Comparison of ENCODE assay signal across 9 cellular contexts in the genomic region with DNA sequence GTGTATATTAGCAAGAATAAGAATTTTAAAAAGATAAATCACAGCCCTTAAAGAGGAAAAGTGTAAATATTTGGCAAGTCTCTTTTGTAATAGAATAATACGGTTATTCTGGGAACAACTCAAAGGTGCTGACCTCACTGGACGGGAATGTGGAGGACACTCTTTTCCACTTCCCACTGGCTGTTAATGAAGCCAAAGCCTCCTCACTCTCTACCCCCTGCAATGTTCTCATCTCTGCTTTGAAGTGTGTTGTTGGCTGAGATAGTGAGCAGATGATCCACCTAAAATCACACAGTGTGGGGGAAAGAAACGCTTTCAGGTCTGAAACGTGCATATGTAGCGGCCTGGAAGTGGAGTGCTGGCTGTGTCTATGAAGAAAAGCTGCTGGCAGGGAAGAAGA. TPM values are rescaled to one million over a fixed set of nuclear protein-coding genes. Genes with fewer than 3 reads are reported as not detected.
DNase-seq lines count a peak whose midpoint lies in the region; ATAC-seq, FAIRE-seq and TF ChIP-seq lines count a peak whose summit lies in the region.
"Had no signal": no experiment of that assay in that cellular context is flagged by ENCODE, and none has a peak within 500 bp of the region (broad histone marks: within the 10 kb centered on the region; RNA-seq: fewer than 3 reads in every experiment).

No MANE protein-coding gene starts in this region.

- no peak for TF ChIP-seq POLR2A in HepG2 (IDR thresholded peaks at IDR 0.05; ENCODE audit: insufficient read depth in 1 of 2, low read depth in 2 of 2, low read length in 2 of 2)

- no peak for FAIRE-seq in HepG2 (lab: Jason Lieb, UNC)

- H3K36me3 Mint-ChIP-seq in activated naive CD4-positive, alpha-beta T cell treated with anti-CD3 and anti-CD28 coated beads, Interleukin-2, amount 50 U/mL, for 72 hours: peaks cover 6 to 7% of the 10 kb centered on the region in 2 donors

- H3K27ac ChIP-seq in HepG2 (ENCODE audit: extremely low read length, insufficient read depth, low read length): no peak overlapping the region
- H3K27ac ChIP-seq: BLaER1 treated with 17β-estradiol and CSF1 and Interleukin-3, amounts not matched to agents 10 nM and 100 nM had no signal

- BruUV-seq in HepG2 (replicated peaks; lab: Mats Ljungman, UMichigan): no TSS peak

- no peaks in the 10 kb centered on the region for H3K27me3 ChIP-seq in HepG2 (ENCODE audit: control insufficient read depth in 1 of 2, insufficient read depth in 2 of 2, low read length in 2 of 2)
- H3K27me3 ChIP-seq: BLaER1 treated with 17β-estradiol and CSF1 and Interleukin-3, amounts not matched to agents 10 nM and 100 nM had no signal

- TF ChIP-seq CTCF in HepG2 (CRISPR knock-in tag; IDR thresholded peaks at IDR 0.05): no peak

- no peak overlapping the region for H3K27ac Mint-ChIP-seq in activated naive CD4-positive, alpha-beta T cell treated with anti-CD3 and anti-CD28 coated beads, Interleukin-2, amount 50 U/mL, for 72 hours

- ATAC-seq in HepG2 (peak; percentile 56), HG03354 (IDR thresholded peaks at IDR 0.05; ENCODE audit: poor library complexity, severe bottlenecking, unreplicated experiment) (no peak)
- no peak for ATAC-seq in activated naive CD4-positive, alpha-beta T cell treated with anti-CD3 and anti-CD28 coated beads, Interleukin-2, amount 50 U/mL, for 72 hours

- H3K9ac ChIP-seq in HepG2 (ENCODE audit: insufficient read depth, low read depth, low read length): no peak overlapping the region
- H3K9ac ChIP-seq: BLaER1 treated with 17β-estradiol and CSF1 and Interleukin-3, amounts not matched to agents 10 nM and 100 nM had no signal

- H4K20me1 ChIP-seq in HepG2 (ENCODE audit: insufficient read depth, low read length): no peaks in the 10 kb centered on the region
- H4K20me1 ChIP-seq: BLaER1 treated with 17β-estradiol and CSF1 and Interleukin-3, amounts not matched to agents 10 nM and 100 nM had no signal

- H3K4me2 ChIP-seq in HepG2 (ENCODE audit: low read depth, low read length): no peak overlapping the region

- CTCF ChIA-PET in HepG2 (lab: Yijun Ruan, JAX; ENCODE audit: low intra/inter-chr PET ratio, low total read pairs): no interaction called here

- POLR2A ChIA-PET in HepG2 (lab: Yijun Ruan, JAX): no interaction called here

- H3K4me1 ChIP-seq in HepG2 (ENCODE audit: insufficient read depth, low read length): peaks cover 34% of the 10 kb centered on the region

- H2AFZ ChIP-seq in HepG2 (ENCODE audit: low read length): no peak overlapping the region

- DNase-seq in A172 (ENCODE audit: low spot score): peak; percentile 76
- peak; percentile 53 for DNase-seq in HuH-7 (ENCODE audit: low spot score)
- DNase-seq in cerebellar cortex (ENCODE audit: low spot score): peak; percentile 93
- DNase-seq in HepG2 (ENCODE audit: low spot score): peak; percentile 65
- DNase-seq in HUDEP-2 (lab: John Stamatoyannopoulos, UW; ENCODE audit: unreplicated experiment in 76 of 76): no peak
- DNase-seq in activated naive CD4-positive, alpha-beta T cell treated with anti-CD3 and anti-CD28 coated beads, Interleukin-2, amount 50 U/mL, for 72 hours (ENCODE audit: low spot score in 2 of 2): no peak
- no peak for DNase-seq in KBM-7

- TF ChIP-seq RAD21 in HepG2 (CRISPR knock-in tag; IDR thresholded peaks at IDR 0.05): no peak

- H3K9me3 Mint-ChIP-seq in activated naive CD4-positive, alpha-beta T cell treated with anti-CD3 and anti-CD28 coated beads, Interleukin-2, amount 50 U/mL, for 72 hours: no peaks in the 10 kb centered on the region

- no peaks in the 10 kb centered on the region for H3K36me3 ChIP-seq in HepG2 (replicated peaks in 1 of 2; ENCODE audit: control insufficient read depth in 1 of 2, insufficient read depth in 2 of 2, low read length in 2 of 2)

- H3K79me2 ChIP-seq in HepG2 (ENCODE audit: insufficient read depth, low read length): no peaks in the 10 kb centered on the region

- WGBS in HepG2 (ENCODE audit: low lambda C conversion rate): 12% methylated on average over 5 of the region's 5 CpGs

- in situ Hi-C loops in HepG2 (cut with HindIII; ENCODE audit: extremely low pct_ligation_motif_present, low pct_unique_long_range_greater_than_20kb): no loop called here
- in situ Hi-C loops in KBM-7 (cut with MboI; ENCODE audit: low pct_unique_long_range_greater_than_20kb, low sequenced_read_pairs): no loop called here

- H3K4me3 ChIP-seq in HepG2 (replicated peaks in 1 of 3; ENCODE audit: insufficient read depth in 1 of 3, low read depth in 2 of 3, low read length in 3 of 3): no peak overlapping the region
- H3K4me3 ChIP-seq: BLaER1 treated with 17β-estradiol and CSF1 and Interleukin-3, amounts not matched to agents 10 nM and 100 nM had no signal

- no peaks in the 10 kb centered on the region for H3K9me3 ChIP-seq in HepG2 (ENCODE audit: low read length)
- H3K9me3 ChIP-seq: BLaER1 treated with 17β-estradiol and CSF1 and Interleukin-3, amounts not matched to agents 10 nM and 100 nM had no signal

- intact Hi-C loops in HepG2 (cut with micrococcal nuclease; ENCODE audit: unreplicated experiment): no loop called here

- TF ChIP-seq EP300 in HepG2 (IDR thresholded peaks at IDR 0.05; ENCODE audit: low read depth in 2 of 2, low read length in 2 of 2): no peak
- no peak for TF ChIP-seq EP300 in HepG2 (CRISPR knock-in tag; IDR thresholded peaks at IDR 0.05; ENCODE audit: borderline replicate concordance)

TF ChIP-seq in HepG2, 621 proteins besides CTCF, POLR2A, EP300 and RAD21 (continues in another document):
- TF ChIP-seq FOSL2 (CRISPR knock-in tag; IDR thresholded peaks at IDR 0.05): 0 out of 2 replicates have a peak, but pooled peaks have one; percentile 45
- no peak for TF ChIP-seq ZNF660 (CRISPR knock-in tag; IDR thresholded peaks at IDR 0.05; ENCODE audit: borderline replicate concordance, low read depth)
- TF ChIP-seq, protein P1, sequence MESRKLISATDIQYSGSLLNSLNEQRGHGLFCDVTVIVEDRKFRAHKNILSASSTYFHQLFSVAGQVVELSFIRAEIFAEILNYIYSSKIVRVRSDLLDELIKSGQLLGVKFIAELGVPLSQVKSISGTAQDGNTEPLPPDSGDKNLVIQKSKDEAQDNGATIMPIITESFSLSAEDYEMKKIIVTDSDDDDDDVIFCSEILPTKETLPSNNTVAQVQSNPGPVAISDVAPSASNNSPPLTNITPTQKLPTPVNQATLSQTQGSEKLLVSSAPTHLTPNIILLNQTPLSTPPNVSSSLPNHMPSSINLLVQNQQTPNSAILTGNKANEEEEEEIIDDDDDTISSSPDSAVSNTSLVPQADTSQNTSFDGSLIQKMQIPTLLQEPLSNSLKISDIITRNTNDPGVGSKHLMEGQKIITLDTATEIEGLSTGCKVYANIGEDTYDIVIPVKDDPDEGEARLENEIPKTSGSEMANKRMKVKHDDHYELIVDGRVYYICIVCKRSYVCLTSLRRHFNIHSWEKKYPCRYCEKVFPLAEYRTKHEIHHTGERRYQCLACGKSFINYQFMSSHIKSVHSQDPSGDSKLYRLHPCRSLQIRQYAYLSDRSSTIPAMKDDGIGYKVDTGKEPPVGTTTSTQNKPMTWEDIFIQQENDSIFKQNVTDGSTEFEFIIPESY (CRISPR knock-in tag; IDR thresholded peaks at IDR 0.05): peak; percentile 61; the same call in 1 of the 2 replicates
- TF ChIP-seq, protein P2, sequence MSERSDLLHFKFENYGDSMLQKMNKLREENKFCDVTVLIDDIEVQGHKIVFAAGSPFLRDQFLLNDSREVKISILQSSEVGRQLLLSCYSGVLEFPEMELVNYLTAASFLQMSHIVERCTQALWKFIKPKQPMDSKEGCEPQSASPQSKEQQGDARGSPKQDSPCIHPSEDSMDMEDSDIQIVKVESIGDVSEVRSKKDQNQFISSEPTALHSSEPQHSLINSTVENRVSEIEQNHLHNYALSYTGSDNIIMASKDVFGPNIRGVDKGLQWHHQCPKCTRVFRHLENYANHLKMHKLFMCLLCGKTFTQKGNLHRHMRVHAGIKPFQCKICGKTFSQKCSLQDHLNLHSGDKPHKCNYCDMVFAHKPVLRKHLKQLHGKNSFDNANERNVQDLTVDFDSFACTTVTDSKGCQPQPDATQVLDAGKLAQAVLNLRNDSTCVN (CRISPR knock-in tag; IDR thresholded peaks at IDR 0.05; ENCODE audit: borderline replicate concordance): no peak
- no peak for TF ChIP-seq THYN1 (CRISPR knock-in tag; IDR thresholded peaks at IDR 0.05; ENCODE audit: borderline replicate concordance, low read depth)
- peak; percentile 100 for TF ChIP-seq ZNF792 (CRISPR knock-in tag; IDR thresholded peaks at IDR 0.05)
- TF ChIP-seq ZNF335 (CRISPR knock-in tag; IDR thresholded peaks at IDR 0.05): no peak
- TF ChIP-seq SKI (IDR thresholded peaks at IDR 0.05; ENCODE audit: partially characterized antibody): no peak

RNA-seq across cellular contexts. Expression of a gene that starts 49.1 kb away (rescaled TPM):
- 66.6 and 67.0 TPM in 2 replicates for total RNA-seq in A172 (2014; rRNA removed; shearing (Covaris generic))
- total RNA-seq in HepG2 (2016; rRNA removed; fragmentation: Illumina TruSeq; extraction: Trizol): 0.63 and 1.1 TPM in 2 replicates
- 0.20 and 1.7 TPM in 2 replicates for total RNA-seq in HepG2 (2016; cell fraction: cytosol; rRNA removed; fragmentation: Illumina TruSeq; extraction: Trizol; ENCODE audit: low read depth)
- total RNA-seq in HepG2 (2016; cell fraction: insoluble cytoplasmic fraction; rRNA removed; fragmentation: Illumina TruSeq; extraction: Trizol): 0.45 and 0.68 TPM in 2 replicates
- total RNA-seq in HepG2 (2016; cell fraction: membrane; rRNA removed; fragmentation: Illumina TruSeq; extraction: Trizol): 0.59 and 0.65 TPM in 2 replicates
- 1.2 and 1.5 TPM in 2 replicates for total RNA-seq in HepG2 (2016; cell fraction: nucleus; rRNA removed; fragmentation: Illumina TruSeq; extraction: Trizol)
- 0.28 and 0.37 TPM in 2 replicates for polyA plus RNA-seq in HepG2 (2011; rRNA removed)
- polyA plus RNA-seq in HepG2 (2011; cell fraction: cytosol; rRNA removed): 0.23 and 0.31 TPM in 2 replicates
- polyA plus RNA-seq in HepG2 (2011; cell fraction: nucleus; rRNA removed): 0.39 and 0.69 TPM in 2 replicates
- 0.23 and 1.2 TPM in 2 replicates for polyA plus RNA-seq in HepG2 (2012)
- polyA plus RNA-seq in HepG2 (2016; cell fraction: cytosol; fragmentation: Illumina TruSeq; extraction: Trizol; ENCODE audit: low read depth): 0.27 TPM in 2 replicates
- polyA plus RNA-seq in HepG2 (2016; cell fraction: insoluble cytoplasmic fraction; fragmentation: Illumina TruSeq; extraction: Trizol; ENCODE audit: low read depth): 0.36 and 0.53 TPM in 2 replicates
- polyA plus RNA-seq in HepG2 (2016; cell fraction: membrane; fragmentation: Illumina TruSeq; extraction: Trizol; ENCODE audit: low read depth): 0.24 and 0.62 TPM in 2 replicates
- polyA plus RNA-seq in HepG2 (2016; cell fraction: nucleus; fragmentation: Illumina TruSeq; extraction: Trizol; ENCODE audit: insufficient read depth, low read depth): 1.2 TPM in 2 replicates
- 1.7 and 66.3 TPM in 2 replicates for polyA minus RNA-seq in HepG2 (2011; rRNA and poly(A)+ RNA removed; ENCODE audit: low replicate concordance)
- 0.44 and 1.8 TPM in 2 replicates for polyA minus RNA-seq in HepG2 (2011; cell fraction: cytosol; rRNA and poly(A)+ RNA removed)
- 0.77 and 2.7 TPM in 2 replicates for polyA minus RNA-seq in HepG2 (2011; cell fraction: nucleus; rRNA and poly(A)+ RNA removed)
- total RNA-seq in activated naive CD4-positive, alpha-beta T cell treated with anti-CD3 and anti-CD28 coated beads, Interleukin-2, amount 50 U/mL, for 72 hours: 10 to 100 TPM; 32.8 to 44.3 TPM

Comparison
In these comparisons a context has a peak if more than half of its experiments do, and no peak if none do; other contexts are left out.
1. DNase-seq: peak in A172 (single experiment), HuH-7 (single experiment), cerebellar cortex (single experiment) and HepG2 (single experiment); none in HUDEP-2 (0 of 76), activated naive CD4-positive, alpha-beta T cell treated with anti-CD3 and anti-CD28 coated beads, Interleukin-2, amount 50 U/mL, for 72 hours (0 of 2) and KBM-7 (single experiment).
2. RNA of a gene that starts 49.1 kb away (total RNA-seq): 66.6 to 67.0 TPM in A172 and 32.8 to 44.3 TPM in activated naive CD4-positive, alpha-beta T cell treated with anti-CD3 and anti-CD28 coated beads, Interleukin-2, amount 50 U/mL, for 72 hours; 0.20 to 1.7 TPM in HepG2; every median in the first group is over 10 times any median in the second.